In genomic region chrX:154712781-154713391, GRCh38 we compare ENCODE assay signal across 7 cellular contexts. TPM values are rescaled to one million over a fixed set of nuclear protein-coding genes. Genes with fewer than 3 reads are reported as not detected.
DNase-seq lines count a peak whose midpoint lies in the region; ATAC-seq and TF ChIP-seq lines count a peak whose summit lies in the region.

No MANE protein-coding gene starts in this region.

- H3K27ac Mint-ChIP-seq in effector memory CD8-positive, alpha-beta T cell, result peak overlapping the region; percentile 93 to 96

- H3K36me3 Mint-ChIP-seq in effector memory CD8-positive, alpha-beta T cell (ENCODE audit: insufficient read depth), result peaks cover 37% of the 10 kb centered on the region

- no peak overlapping the region for H3K4me3 ChIP-seq in dorsolateral prefrontal cortex

- no peak for TF ChIP-seq CTCF in dorsolateral prefrontal cortex (IDR thresholded peaks at IDR 0.05 in 54 of 56, conservative IDR thresholded peaks at IDR 0.05 in 2 of 56; ENCODE audit: low read depth in 1 of 56, partially characterized antibody in 56 of 56)

- H3K9me3 Mint-ChIP-seq in effector memory CD8-positive, alpha-beta T cell, result peaks cover 2 to 6% of the 10 kb centered on the region in 2 donors

- H3K4me3 Mint-ChIP-seq in effector memory CD8-positive, alpha-beta T cell, result peak overlapping the region; percentile 81 to 86

- peaks cover 0 to 42% (median 5%) of the 10 kb centered on the region in 45 donors for H3K27me3 ChIP-seq in dorsolateral prefrontal cortex

- peak; percentile 79 for ATAC-seq in GM18517 (IDR thresholded peaks at IDR 0.05; ENCODE audit: unreplicated experiment)
- peak; percentile 93 for ATAC-seq in GM21786 (IDR thresholded peaks at IDR 0.05; ENCODE audit: unreplicated experiment)
- peak; percentile 95 for ATAC-seq in effector memory CD8-positive, alpha-beta T cell (replicated peaks)

- H3K4me1 Mint-ChIP-seq in effector memory CD8-positive, alpha-beta T cell (ENCODE audit: low read depth in 2 of 2), result peaks cover 43 to 44% of the 10 kb centered on the region in 2 donors

- no peaks in the 10 kb centered on the region for H3K27me3 Mint-ChIP-seq in effector memory CD8-positive, alpha-beta T cell

- DNase-seq in LoVo (ENCODE audit: low spot score), result peak; percentile 1
- DNase-seq in effector memory CD8-positive, alpha-beta T cell, result peak; percentile 18 to 32 (median 20)
- no peak for DNase-seq in SIG-M5 treated with dmso at 0.1 percent for 504 hours (lab: John Stamatoyannopoulos, UW; ENCODE audit: unreplicated experiment)
- DNase-seq in NK-92 (lab: John Stamatoyannopoulos, UW; ENCODE audit: unreplicated experiment), result no peak
- DNase-seq in dorsolateral prefrontal cortex, result no peak

- intact Hi-C loops in dorsolateral prefrontal cortex (cut with DNase I), result no loop called here

- H3K27ac ChIP-seq in dorsolateral prefrontal cortex, result no peak overlapping the region

RNA-seq across cellular contexts. Expression of gene GAB3, which starts 38.0 kb away (rescaled TPM):
- 1 to 10 TPM in 116 of 120 experiments, under 1 TPM in 4; 0.65 to 8.7 (median 2.5) TPM for total RNA-seq in dorsolateral prefrontal cortex

RNA-seq across cellular contexts. Expression of gene DKC1, which starts 49.8 kb away (rescaled TPM):
- total RNA-seq in dorsolateral prefrontal cortex, result 10 to 100 TPM; 14.4 to 34.7 (median 23.6) TPM

RNA-seq across cellular contexts. Expression of gene CTAG2, which starts 59.5 kb away (rescaled TPM):
- total RNA-seq in dorsolateral prefrontal cortex, result 10 to 100 TPM in 2 of 120 experiments, 1 to 10 TPM in 9, not detected in 109; 1.0 to 19.7 (median 5.8) TPM

Comparison
In these comparisons a context has a peak if more than half of its experiments do, and no peak if none do; other contexts are left out.
1. DNase-seq: peak in LoVo (single experiment) and effector memory CD8-positive, alpha-beta T cell (3 of 3); none in SIG-M5 treated with dmso at 0.1 percent for 504 hours (single experiment), NK-92 (single experiment) and dorsolateral prefrontal cortex (0 of 10).
2. Peak in every context shown above with its lines, with median percentiles within 50 percentile points of each other: ATAC-seq.